Comparison of ENCODE assay signal across 9 cellular contexts in genomic region chr15:65385868-65386253, GRCh38. TPM values are rescaled to one million over a fixed set of nuclear protein-coding genes. Genes with fewer than 3 reads are reported as not detected.
DNase-seq lines count a peak whose midpoint lies in the region; ATAC-seq, FAIRE-seq and TF ChIP-seq lines count a peak whose summit lies in the region.
"Had no signal": no experiment of that assay in that cellular context is flagged by ENCODE, and none has a peak within 500 bp of the region (broad histone marks: within the 10 kb centered on the region; RNA-seq: fewer than 3 reads in every experiment).

No MANE protein-coding gene starts in this region.

- no peak for FAIRE-seq in H54 (lab: Jason Lieb, UNC)

- H3K9me3 Mint-ChIP-seq in GM23338, result no peaks in the 10 kb centered on the region
- H3K9me3 Mint-ChIP-seq in activated naive CD8-positive, alpha-beta T cell treated with anti-CD3 and anti-CD28 coated beads, Interleukin-2, amount 50 U/mL, for 24 hours, result no peaks in the 10 kb centered on the region
- H3K9me3 Mint-ChIP-seq in stimulated activated memory B cell treated with anti-CD40 and anti-IgM and Interleukin-4, amounts not matched to agents 10 μg/mL and 1 μg/mL and 100 μg/mL, for 72 hours, result no peaks in the 10 kb centered on the region
- H3K9me3 Mint-ChIP-seq in T-helper 2 cell treated with Interferon-gamma antibody and Interleukin-4, amounts not matched to agents 5 μg/mL and 100 μg/mL, for 36 hours, result no peaks in the 10 kb centered on the region

- H3K4me1 ChIP-seq in GM23338 (ENCODE audit: insufficient read depth), result peaks cover 16% of the 10 kb centered on the region; the same call in 1 of the 2 replicates

- no peaks in the 10 kb centered on the region for H3K79me2 ChIP-seq in GM23338 (replicated peaks; ENCODE audit: insufficient read depth)

- TF ChIP-seq CTCF in GM23338 (conservative IDR thresholded peaks at IDR 0.05; ENCODE audit: low read depth in 2 of 2), result no peak

- H3K4me2 ChIP-seq in GM23338, result peak overlapping the region; percentile 89; the same call in 1 of the 2 replicates

- no peak overlapping the region for H3K27ac ChIP-seq in GM23338 (ENCODE audit: low read depth)

- H3K36me3 Mint-ChIP-seq in GM23338 (ENCODE audit: low read depth), result peaks cover 36% of the 10 kb centered on the region
- H3K36me3 Mint-ChIP-seq in activated naive CD8-positive, alpha-beta T cell treated with anti-CD3 and anti-CD28 coated beads, Interleukin-2, amount 50 U/mL, for 24 hours (ENCODE audit: low read depth), result no peaks in the 10 kb centered on the region
- H3K36me3 Mint-ChIP-seq in stimulated activated memory B cell treated with anti-CD40 and anti-IgM and Interleukin-4, amounts not matched to agents 10 μg/mL and 1 μg/mL and 100 μg/mL, for 72 hours, result no peaks in the 10 kb centered on the region
- H3K36me3 Mint-ChIP-seq in T-helper 2 cell treated with Interferon-gamma antibody and Interleukin-4, amounts not matched to agents 5 μg/mL and 100 μg/mL, for 36 hours (ENCODE audit: low read depth), result no peaks in the 10 kb centered on the region

- intact Hi-C loops in left cardiac atrium (cut with DNase I), result loop anchor here (1.0 to 2.0 kb wide), 2 partner anchors 67 kb away; no protein-coding TSS in a partner anchor

- no peaks in the 10 kb centered on the region for H3K9me2 ChIP-seq in GM23338 (ENCODE audit: insufficient read depth)

- DNase-seq in GM23338 (ENCODE audit: low spot score), result no peak
- no peak for DNase-seq in activated naive CD8-positive, alpha-beta T cell treated with anti-CD3 and anti-CD28 coated beads, Interleukin-2, amount 50 U/mL, for 24 hours
- DNase-seq in left cardiac atrium, result peak; percentile 55
- no peak for DNase-seq in H54 (ENCODE audit: insufficient read length, low spot score)
- no peak for DNase-seq in activated CD4-positive, alpha-beta T cell treated with anti-CD3 and anti-CD28 coated beads for 1 hour
- DNase-seq in T-helper 2 cell treated with Interferon-gamma antibody and Interleukin-4, amounts not matched to agents 5 μg/mL and 100 μg/mL, for 36 hours (ENCODE audit: low spot score), result no peak

- no peaks in the 10 kb centered on the region for H3K36me3 ChIP-seq in GM23338 (ENCODE audit: insufficient read depth)

- H3K27ac Mint-ChIP-seq in GM23338, result no peak overlapping the region
- peak overlapping the region; percentile 91 for H3K27ac Mint-ChIP-seq in activated naive CD8-positive, alpha-beta T cell treated with anti-CD3 and anti-CD28 coated beads, Interleukin-2, amount 50 U/mL, for 24 hours
- no peak overlapping the region for H3K27ac Mint-ChIP-seq in stimulated activated memory B cell treated with anti-CD40 and anti-IgM and Interleukin-4, amounts not matched to agents 10 μg/mL and 1 μg/mL and 100 μg/mL, for 72 hours
- no peak overlapping the region for H3K27ac Mint-ChIP-seq in T-helper 2 cell treated with Interferon-gamma antibody and Interleukin-4, amounts not matched to agents 5 μg/mL and 100 μg/mL, for 36 hours

- H3K4me3 Mint-ChIP-seq in GM23338, result no peak overlapping the region
- peak overlapping the region; percentile 85 for H3K4me3 Mint-ChIP-seq in activated naive CD8-positive, alpha-beta T cell treated with anti-CD3 and anti-CD28 coated beads, Interleukin-2, amount 50 U/mL, for 24 hours
- peak overlapping the region; percentile 80 for H3K4me3 Mint-ChIP-seq in stimulated activated memory B cell treated with anti-CD40 and anti-IgM and Interleukin-4, amounts not matched to agents 10 μg/mL and 1 μg/mL and 100 μg/mL, for 72 hours
- no peak overlapping the region for H3K4me3 Mint-ChIP-seq in T-helper 2 cell treated with Interferon-gamma antibody and Interleukin-4, amounts not matched to agents 5 μg/mL and 100 μg/mL, for 36 hours

- ATAC-seq in GM23338 (peak; percentile 6), left cardiac atrium (peak; percentile 39 to 49), GM19452 (IDR thresholded peaks at IDR 0.05; ENCODE audit: unreplicated experiment) (no peak)
- ATAC-seq in activated naive CD8-positive, alpha-beta T cell treated with anti-CD3 and anti-CD28 coated beads, Interleukin-2, amount 50 U/mL, for 24 hours, result no peak
- no peak for ATAC-seq in stimulated activated memory B cell treated with anti-CD40 and anti-IgM and Interleukin-4, amounts not matched to agents 10 μg/mL and 1 μg/mL and 100 μg/mL, for 72 hours

- peaks cover 12% of the 10 kb centered on the region for H3K27me3 Mint-ChIP-seq in GM23338 (ENCODE audit: insufficient read depth, low read depth, poor library complexity)
- peaks cover 16% of the 10 kb centered on the region for H3K27me3 Mint-ChIP-seq in activated naive CD8-positive, alpha-beta T cell treated with anti-CD3 and anti-CD28 coated beads, Interleukin-2, amount 50 U/mL, for 24 hours
- peaks cover 31% of the 10 kb centered on the region for H3K27me3 Mint-ChIP-seq in stimulated activated memory B cell treated with anti-CD40 and anti-IgM and Interleukin-4, amounts not matched to agents 10 μg/mL and 1 μg/mL and 100 μg/mL, for 72 hours
- peaks cover 20% of the 10 kb centered on the region for H3K27me3 Mint-ChIP-seq in T-helper 2 cell treated with Interferon-gamma antibody and Interleukin-4, amounts not matched to agents 5 μg/mL and 100 μg/mL, for 36 hours (ENCODE audit: low read depth)

- TF ChIP-seq POLR2A in H54 (IDR thresholded peaks at IDR 0.05; ENCODE audit: low read depth, low read length), result no peak

- no peak overlapping the region for H2AFZ ChIP-seq in GM23338

- H4K20me1 ChIP-seq in GM23338 (replicated peaks; ENCODE audit: insufficient read depth), result no peaks in the 10 kb centered on the region

- peaks cover 7% of the 10 kb centered on the region; the same call in 1 of the 2 replicates for H3K27me3 ChIP-seq in GM23338 (ENCODE audit: insufficient read depth)

- no peak overlapping the region; the same call in 1 of the 2 replicates for H3K4me3 ChIP-seq in GM23338

- H3F3A ChIP-seq in GM23338 (replicated peaks; ENCODE audit: low read depth), result peaks cover 9% of the 10 kb centered on the region; the same call in 1 of the 2 replicates

- peaks cover 26% of the 10 kb centered on the region for H3K4me1 Mint-ChIP-seq in GM23338
- peaks cover 7% of the 10 kb centered on the region for H3K4me1 Mint-ChIP-seq in activated naive CD8-positive, alpha-beta T cell treated with anti-CD3 and anti-CD28 coated beads, Interleukin-2, amount 50 U/mL, for 24 hours
- H3K4me1 Mint-ChIP-seq in stimulated activated memory B cell treated with anti-CD40 and anti-IgM and Interleukin-4, amounts not matched to agents 10 μg/mL and 1 μg/mL and 100 μg/mL, for 72 hours, result peaks cover 14% of the 10 kb centered on the region
- peaks cover 9% of the 10 kb centered on the region for H3K4me1 Mint-ChIP-seq in T-helper 2 cell treated with Interferon-gamma antibody and Interleukin-4, amounts not matched to agents 5 μg/mL and 100 μg/mL, for 36 hours (ENCODE audit: low read depth)

TF ChIP-seq in GM23338, 12 proteins besides CTCF, POLR2A, EP300 and RAD21 (continues in another document):
- TF ChIP-seq ZNF331 (CRISPR knock-in tag; IDR thresholded peaks at IDR 0.05; ENCODE audit: low read depth), result no peak
- TF ChIP-seq EZH2 (IDR thresholded peaks at IDR 0.05; ENCODE audit: low read depth, unreplicated experiment), result no peak

RNA-seq across cellular contexts. Expression of gene IGDCC3, which starts 8.1 kb away (rescaled TPM):
- total RNA-seq in GM23338 (2014; rRNA removed; shearing (Covaris generic)), result 26.3 and 30.7 TPM in 2 replicates
- 15.3 and 16.4 TPM in 2 replicates for polyA plus RNA-seq in GM23338 (2016; fragmentation: Nextera tagmentation; extraction: Ambion mirVana)
- total RNA-seq in left cardiac atrium, result under 1 TPM in 1 of 2 donors, not detected in 1; 0.09 TPM
- total RNA-seq: pulmonary artery endothelial cell had no signal

RNA-seq across cellular contexts. Expression of gene IGDCC4, which starts 36.9 kb away (rescaled TPM):
- total RNA-seq in GM23338 (2014; rRNA removed; shearing (Covaris generic)), result 8.4 and 9.6 TPM in 2 replicates
- 7.2 and 7.5 TPM in 2 replicates for polyA plus RNA-seq in GM23338 (2016; fragmentation: Nextera tagmentation; extraction: Ambion mirVana)
- 1 to 10 TPM; 1.6 to 6.9 TPM for total RNA-seq in left cardiac atrium

Comparison
In these comparisons a context has a peak if more than half of its experiments do, and no peak if none do; other contexts are left out.
1. ATAC-seq: peak in GM23338 (single experiment) and left cardiac atrium (2 of 2); none in activated naive CD8-positive, alpha-beta T cell treated with anti-CD3 and anti-CD28 coated beads, Interleukin-2, amount 50 U/mL, for 24 hours (single experiment), stimulated activated memory B cell treated with anti-CD40 and anti-IgM and Interleukin-4, amounts not matched to agents 10 μg/mL and 1 μg/mL and 100 μg/mL, for 72 hours (single experiment) and GM19452 (single experiment).
2. H3K4me3 Mint-ChIP-seq: peak in activated naive CD8-positive, alpha-beta T cell treated with anti-CD3 and anti-CD28 coated beads, Interleukin-2, amount 50 U/mL, for 24 hours (single experiment) and stimulated activated memory B cell treated with anti-CD40 and anti-IgM and Interleukin-4, amounts not matched to agents 10 μg/mL and 1 μg/mL and 100 μg/mL, for 72 hours (single experiment); none in GM23338 (single experiment) and T-helper 2 cell treated with Interferon-gamma antibody and Interleukin-4, amounts not matched to agents 5 μg/mL and 100 μg/mL, for 36 hours (single experiment).
3. RNA of gene IGDCC3, which starts 8.1 kb away (total RNA-seq): 26.3 to 30.7 TPM in GM23338; 0.09 TPM in left cardiac atrium; every median in the first group is over 10 times any median in the second.